Comparison of ENCODE assay signal across 28 cellular contexts in genomic region chr5:32850792-32851191, GRCh38.
"Had no signal": no experiment of that assay in that cellular context is flagged by ENCODE, and none has a peak within 500 bp of the region (broad histone marks: within the 10 kb centered on the region; RNA-seq: fewer than 3 reads in every experiment).

No MANE protein-coding gene starts in this region.

- H3K36me3 Mint-ChIP-seq: immature natural killer cell; mesothelial cell of epicardium; naive B cell; natural killer cell; stimulated activated effector memory CD8-positive, alpha-beta T cell treated with anti-CD3 and anti-CD28 coated beads, Interleukin-12 subunit alpha, Interleukin-12 subunit beta, amount 100 ng/mL, for 72 hours; type B pancreatic cell had no signal

- H3K4me3 Mint-ChIP-seq: immature natural killer cell; mesothelial cell of epicardium; naive B cell; natural killer cell; nephron progenitor cell; stimulated activated effector memory CD8-positive, alpha-beta T cell treated with anti-CD3 and anti-CD28 coated beads, Interleukin-12 subunit alpha, Interleukin-12 subunit beta, amount 100 ng/mL, for 72 hours; stimulated activated naive CD8-positive, alpha-beta T cell treated with anti-CD3 and anti-CD28 coated beads, Interleukin-15, Interleukin-2, amounts not matched to agents 100 ng/mL and 50 ng/mL, for 24 hours had no signal

- H3K4me3 ChIP-seq: left lung, lower lobe of right lung, pancreas, prostate gland, sigmoid colon, spleen, suprapubic skin, thoracic aorta, tibial nerve, uterus had no signal

- DNase-seq: hypothalamus; immature natural killer cell; kidney; left colon; left lung; lower lobe of right lung; mammary epithelial cell; naive B cell; natural killer cell; nephron progenitor cell; nucleus accumbens; pancreas; posterior cingulate gyrus; right cardiac atrium; sigmoid colon; small intestine; spleen; stimulated activated CD4-positive, alpha-beta T cell treated with anti-CD3 and anti-CD28 coated beads, Interleukin-4, amount 100 ng/mL, for 24 hours; stimulated activated naive CD4-positive, alpha-beta T cell; uterus had no signal

- H3K27ac ChIP-seq: left lung, lower lobe of right lung, pancreas, prostate gland, sigmoid colon, spleen, suprapubic skin, uterus had no signal

- H3K27me3 Mint-ChIP-seq: stimulated activated naive CD8-positive, alpha-beta T cell treated with anti-CD3 and anti-CD28 coated beads, Interleukin-15, Interleukin-2, amounts not matched to agents 100 ng/mL and 50 ng/mL, for 24 hours had no signal

- H3K4me1 Mint-ChIP-seq: naive B cell; stimulated activated effector memory CD8-positive, alpha-beta T cell treated with anti-CD3 and anti-CD28 coated beads, Interleukin-12 subunit alpha, Interleukin-12 subunit beta, amount 100 ng/mL, for 72 hours had no signal

- H3K9me3 ChIP-seq: left lung, lower lobe of right lung, pancreas, prostate gland, sigmoid colon, suprapubic skin, thoracic aorta, tibial nerve, uterus had no signal

- H3K36me3 ChIP-seq: left lung, lower lobe of right lung, pancreas, prostate gland, sigmoid colon, spleen, suprapubic skin, thoracic aorta, tibial nerve, uterus had no signal

- H3K4me1 ChIP-seq: left lung, lower lobe of right lung, pancreas, prostate gland, sigmoid colon, spleen, suprapubic skin, uterus had no signal

- H3K9me3 Mint-ChIP-seq: mesothelial cell of epicardium, natural killer cell, nephron progenitor cell had no signal

- H3K27ac Mint-ChIP-seq: immature natural killer cell; mesothelial cell of epicardium; naive B cell; natural killer cell; nephron progenitor cell; stimulated activated effector memory CD8-positive, alpha-beta T cell treated with anti-CD3 and anti-CD28 coated beads, Interleukin-12 subunit alpha, Interleukin-12 subunit beta, amount 100 ng/mL, for 72 hours; stimulated activated naive CD8-positive, alpha-beta T cell treated with anti-CD3 and anti-CD28 coated beads, Interleukin-15, Interleukin-2, amounts not matched to agents 100 ng/mL and 50 ng/mL, for 24 hours; type B pancreatic cell had no signal

- H3K27me3 ChIP-seq: left lung, pancreas, sigmoid colon, suprapubic skin, tibial nerve, uterus had no signal
